In the genomic region with DNA sequence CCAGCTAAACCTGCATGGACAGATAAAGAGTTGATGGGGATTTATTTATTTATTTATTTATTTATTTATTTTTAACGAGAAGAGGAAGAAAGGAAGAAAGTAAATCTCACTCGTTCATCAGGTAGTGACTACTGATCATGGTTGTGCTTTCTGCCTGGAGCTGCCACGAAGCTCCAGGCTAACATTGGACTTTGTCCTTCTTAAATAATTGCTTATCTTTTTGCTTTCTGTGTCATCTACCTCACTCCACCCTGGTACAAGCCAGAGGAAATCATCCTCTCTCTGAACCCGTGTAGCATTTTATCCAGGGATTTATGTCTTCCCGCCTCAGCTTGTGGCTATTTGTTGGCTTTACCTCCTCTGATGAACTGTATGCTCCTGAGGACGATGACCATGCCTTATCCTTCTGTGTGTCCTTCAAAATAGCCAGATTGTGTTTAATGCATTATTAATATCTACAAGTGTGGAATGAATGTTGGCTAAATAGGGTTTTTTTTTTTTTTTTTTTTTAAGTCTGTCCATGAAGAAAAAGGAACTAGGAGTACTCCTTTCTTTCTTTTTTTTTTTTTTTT, we compare ENCODE assay signal across 19 cellular contexts. TPM values are rescaled to one million over a fixed set of nuclear protein-coding genes. Genes with fewer than 3 reads are reported as not detected.
"Had no signal": no experiment of that assay in that cellular context is flagged by ENCODE, and none has a peak within 500 bp of the region (broad histone marks: within the 10 kb centered on the region; RNA-seq: fewer than 3 reads in every experiment).

No MANE protein-coding gene starts in this region.

- H3K4me3 Mint-ChIP-seq: activated CD4-positive, alpha-beta memory T cell treated with anti-CD3 and anti-CD28 coated beads for 36 hours; activated naive CD8-positive, alpha-beta T cell treated with anti-CD3 and anti-CD28 coated beads for 36 hours; memory B cell; naive thymus-derived CD4-positive, alpha-beta T cell; stimulated activated memory B cell treated with anti-CD40 and anti-IgM and Interleukin-4, amounts not matched to agents 10 μg/mL and 1 μg/mL and 100 μg/mL, for 72 hours had no signal

- H3K27ac Mint-ChIP-seq: activated CD4-positive, alpha-beta memory T cell treated with anti-CD3 and anti-CD28 coated beads for 36 hours; activated naive CD8-positive, alpha-beta T cell treated with anti-CD3 and anti-CD28 coated beads for 36 hours; memory B cell; stimulated activated memory B cell treated with anti-CD40 and anti-IgM and Interleukin-4, amounts not matched to agents 10 μg/mL and 1 μg/mL and 100 μg/mL, for 72 hours had no signal

- ATAC-seq: gastrocnemius medialis; left ventricle myocardium superior; naive thymus-derived CD4-positive, alpha-beta T cell; sciatic nerve; stimulated activated memory B cell treated with anti-CD40 and anti-IgM and Interleukin-4, amounts not matched to agents 10 μg/mL and 1 μg/mL and 100 μg/mL, for 72 hours had no signal

- H3K9me3 ChIP-seq: ascending aorta, gastrocnemius medialis, ovary, testis, upper lobe of left lung had no signal

- DNase-seq: activated CD4-positive, alpha-beta memory T cell treated with anti-CD3 and anti-CD28 coated beads for 36 hours; activated CD4-positive, alpha-beta T cell treated with anti-CD3 and anti-CD28 coated beads for 1 hour; activated naive CD4-positive, alpha-beta T cell; activated naive CD8-positive, alpha-beta T cell treated with anti-CD3 and anti-CD28 coated beads for 36 hours; gastrocnemius medialis; head of caudate nucleus; left ventricle myocardium superior; naive thymus-derived CD4-positive, alpha-beta T cell; ovary; stimulated activated CD4-positive, alpha-beta T cell treated with anti-CD3 and anti-CD28 coated beads, Interleukin-4, amount 100 ng/mL, for 24 hours; T1000; testis; upper lobe of left lung; WERI-Rb-1 had no signal

- H3K36me3 Mint-ChIP-seq: activated CD4-positive, alpha-beta memory T cell treated with anti-CD3 and anti-CD28 coated beads for 36 hours; activated naive CD8-positive, alpha-beta T cell treated with anti-CD3 and anti-CD28 coated beads for 36 hours; memory B cell; stimulated activated memory B cell treated with anti-CD40 and anti-IgM and Interleukin-4, amounts not matched to agents 10 μg/mL and 1 μg/mL and 100 μg/mL, for 72 hours had no signal

- H3K27ac ChIP-seq: ascending aorta, coronary artery, gastrocnemius medialis, ovary, testis, upper lobe of left lung, WERI-Rb-1 had no signal

- H3K4me1 ChIP-seq: ascending aorta, gastrocnemius medialis had no signal

- H3K27me3 ChIP-seq: ascending aorta, gastrocnemius medialis, ovary, testis, upper lobe of left lung had no signal

- H3K36me3 ChIP-seq: ascending aorta, gastrocnemius medialis, ovary, upper lobe of left lung, WERI-Rb-1 had no signal

- H3K4me3 ChIP-seq: ascending aorta, coronary artery, gastrocnemius medialis, ovary, testis, upper lobe of left lung had no signal

- H3K27me3 Mint-ChIP-seq: activated CD4-positive, alpha-beta memory T cell treated with anti-CD3 and anti-CD28 coated beads for 36 hours; activated naive CD8-positive, alpha-beta T cell treated with anti-CD3 and anti-CD28 coated beads for 36 hours; memory B cell; naive thymus-derived CD4-positive, alpha-beta T cell; stimulated activated memory B cell treated with anti-CD40 and anti-IgM and Interleukin-4, amounts not matched to agents 10 μg/mL and 1 μg/mL and 100 μg/mL, for 72 hours had no signal

- H3K9me3 Mint-ChIP-seq: activated CD4-positive, alpha-beta memory T cell treated with anti-CD3 and anti-CD28 coated beads for 36 hours; activated naive CD8-positive, alpha-beta T cell treated with anti-CD3 and anti-CD28 coated beads for 36 hours; memory B cell; naive thymus-derived CD4-positive, alpha-beta T cell; stimulated activated memory B cell treated with anti-CD40 and anti-IgM and Interleukin-4, amounts not matched to agents 10 μg/mL and 1 μg/mL and 100 μg/mL, for 72 hours had no signal

RNA-seq across cellular contexts. Expression of a gene that starts 8.0 kb away (rescaled TPM):
- total RNA-seq: activated CD4-positive, alpha-beta memory T cell treated with anti-CD3 and anti-CD28 coated beads for 36 hours; ascending aorta; gastrocnemius medialis; left ventricle myocardium superior; sciatic nerve had no signal
